Comparison of ENCODE assay signal across 9 cellular contexts in the genomic region with DNA sequence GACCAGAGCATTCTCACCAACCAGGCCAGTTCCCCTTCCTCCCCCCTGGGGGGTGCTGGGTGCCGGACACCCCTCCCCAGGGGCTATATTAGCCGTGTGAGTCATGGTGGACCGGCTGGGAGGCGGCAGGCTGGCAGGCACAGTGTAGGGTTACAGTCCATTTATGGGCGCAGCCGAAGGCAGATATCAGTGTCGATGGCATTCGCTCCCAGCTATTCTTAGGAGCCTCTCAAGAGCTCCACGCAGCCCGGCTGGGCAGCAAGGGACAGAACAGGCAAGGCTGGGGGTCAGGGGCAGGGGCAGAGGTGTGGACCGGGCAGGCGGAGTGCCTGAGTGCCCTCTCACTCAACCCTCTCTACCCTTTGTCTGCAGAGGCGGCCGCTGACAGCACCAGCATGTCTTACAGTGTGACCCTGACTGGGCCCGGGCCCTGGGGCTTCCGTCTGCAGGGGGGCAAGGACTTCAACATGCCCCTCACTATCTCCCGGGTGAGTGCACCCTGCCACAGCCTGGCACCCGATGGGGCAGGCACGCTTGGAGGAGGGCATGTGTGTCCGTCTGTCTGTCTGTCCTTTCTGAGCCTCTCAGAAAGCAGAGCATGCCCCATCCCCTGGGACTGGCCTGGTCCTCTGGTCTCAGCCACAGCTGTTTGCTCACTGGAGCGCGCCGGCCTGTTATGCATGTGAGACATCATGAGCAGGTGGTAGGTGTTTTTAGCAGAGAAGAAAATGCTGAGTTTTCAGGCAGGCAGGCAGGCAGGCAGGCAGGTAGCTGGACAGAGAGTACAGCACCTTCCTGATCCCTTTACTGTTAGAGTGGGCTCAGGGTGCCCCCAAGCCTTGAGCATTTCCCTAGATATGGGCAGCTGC. TPM values are rescaled to one million over a fixed set of nuclear protein-coding genes. Genes with fewer than 3 reads are reported as not detected.
DNase-seq lines count a peak whose midpoint lies in the region; ATAC-seq and TF ChIP-seq lines count a peak whose summit lies in the region.
"Had no signal": no experiment of that assay in that cellular context is flagged by ENCODE, and none has a peak within 500 bp of the region (broad histone marks: within the 10 kb centered on the region; RNA-seq: fewer than 3 reads in every experiment).

A gene with protein sequence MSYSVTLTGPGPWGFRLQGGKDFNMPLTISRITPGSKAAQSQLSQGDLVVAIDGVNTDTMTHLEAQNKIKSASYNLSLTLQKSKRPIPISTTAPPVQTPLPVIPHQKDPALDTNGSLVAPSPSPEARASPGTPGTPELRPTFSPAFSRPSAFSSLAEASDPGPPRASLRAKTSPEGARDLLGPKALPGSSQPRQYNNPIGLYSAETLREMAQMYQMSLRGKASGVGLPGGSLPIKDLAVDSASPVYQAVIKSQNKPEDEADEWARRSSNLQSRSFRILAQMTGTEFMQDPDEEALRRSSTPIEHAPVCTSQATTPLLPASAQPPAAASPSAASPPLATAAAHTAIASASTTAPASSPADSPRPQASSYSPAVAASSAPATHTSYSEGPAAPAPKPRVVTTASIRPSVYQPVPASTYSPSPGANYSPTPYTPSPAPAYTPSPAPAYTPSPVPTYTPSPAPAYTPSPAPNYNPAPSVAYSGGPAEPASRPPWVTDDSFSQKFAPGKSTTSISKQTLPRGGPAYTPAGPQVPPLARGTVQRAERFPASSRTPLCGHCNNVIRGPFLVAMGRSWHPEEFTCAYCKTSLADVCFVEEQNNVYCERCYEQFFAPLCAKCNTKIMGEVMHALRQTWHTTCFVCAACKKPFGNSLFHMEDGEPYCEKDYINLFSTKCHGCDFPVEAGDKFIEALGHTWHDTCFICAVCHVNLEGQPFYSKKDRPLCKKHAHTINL (plus strand): TSS at position 215 of the 869 bp plus-strand sequence. CDS start 181 bp downstream, at position 396.

- DNase-seq in DMS153 (lab: John Stamatoyannopoulos, UW), result peak; percentile 62
- peak; percentile 75 for DNase-seq in NCI-H526 treated with DMSO at 0.1 percent for 48 hours (lab: John Stamatoyannopoulos, UW)
- DNase-seq in left ventricle myocardium inferior, result peak; percentile 80
- DNase-seq in ureter (ENCODE audit: low spot score), result peak; percentile 69
- no peak for DNase-seq in activated CD4-positive, CD25-positive, alpha-beta regulatory T cell (lab: John Stamatoyannopoulos, UW)
- no peak for DNase-seq in activated naive CD4-positive, alpha-beta T cell (lab: John Stamatoyannopoulos, UW)

- peak within 1 kb of the TSS; percentile 98 for H3K27ac ChIP-seq in left ventricle myocardium inferior (replicated peaks)

- peaks cover 83% of the 10 kb centered on the region for H3K4me1 ChIP-seq in left ventricle myocardium inferior

- H3K36me3 ChIP-seq in left ventricle myocardium inferior, result peaks cover 39% of the 10 kb centered on the region

- no peaks in the 10 kb centered on the region for H3K9me3 ChIP-seq in left ventricle myocardium inferior (replicated peaks)

- H3K27me3 ChIP-seq in left ventricle myocardium inferior (ENCODE audit: low read depth), result peaks cover 9% of the 10 kb centered on the region

- TF ChIP-seq CTCF in left ventricle myocardium inferior (IDR thresholded peaks at IDR 0.05; ENCODE audit: borderline replicate concordance), result no peak

- peak within 1 kb of the TSS; percentile 77 for H3K4me3 ChIP-seq in left ventricle myocardium inferior

- ATAC-seq in HG02610 (IDR thresholded peaks at IDR 0.05; ENCODE audit: unreplicated experiment), result peak; percentile 74
- ATAC-seq in GM21367 (IDR thresholded peaks at IDR 0.05; ENCODE audit: unreplicated experiment), result no peak

- intact Hi-C loops in left ventricle myocardium inferior (cut with micrococcal nuclease), result no loop called here

RNA-seq across cellular contexts. Expression of the gene that starts here (rescaled TPM):
- 1,542 TPM for total RNA-seq in left ventricle myocardium inferior
- 15.9 TPM for total RNA-seq in ureter
- total RNA-seq: mononuclear cell had no signal

Comparison
In these comparisons a context has a peak if more than half of its experiments do, and no peak if none do; other contexts are left out.
1. RNA of the gene that starts here (total RNA-seq): 1,542 TPM in left ventricle myocardium inferior (single experiment); 15.9 TPM in ureter (single experiment); every median in the first group is over 10 times any median in the second.
2. DNase-seq: peak in DMS153 (single experiment), NCI-H526 treated with DMSO at 0.1 percent for 48 hours (single experiment), left ventricle myocardium inferior (single experiment) and ureter (single experiment); none in activated CD4-positive, CD25-positive, alpha-beta regulatory T cell (0 of 4) and activated naive CD4-positive, alpha-beta T cell (0 of 4).